In genomic region chr19:55258476-55258827, GRCh38 we compare ENCODE assay signal across 8 cellular contexts. TPM values are rescaled to one million over a fixed set of nuclear protein-coding genes. Genes with fewer than 3 reads are reported as not detected.
A peak's percentile ranks its signal among the peaks of the same experiment; 100 is the strongest.
DNase-seq lines count a peak whose midpoint lies in the region; ATAC-seq and TF ChIP-seq lines count a peak whose summit lies in the region.

No MANE protein-coding gene starts in this region.

- CTCF ChIA-PET in GM10248 (lab: Yijun Ruan, JAX) = interaction anchor here (1.1 to 1.7 kb wide), 2 partner anchors 23 to 245 kb away, joined by 3 to 5 read pairs; no protein-coding TSS in a partner anchor
- CTCF ChIA-PET in Panc1 (lab: Charles Lee) = interaction anchor here (0.5 kb wide), 1 partner anchor 77 kb away, joined by 13 read pairs; no protein-coding TSS in a partner anchor

- H3K27me3 ChIP-seq in Panc1 (ENCODE audit: control insufficient read depth, insufficient read depth, low read length) (no peaks in the 10 kb centered on the region), breast epithelium (no peaks in the 10 kb centered on the region), liver (ENCODE audit: control insufficient read depth in 4 of 4, insufficient read depth in 4 of 4, low read length in 3 of 4) (no peaks in the 10 kb centered on the region)

- intact Hi-C loops in Panc1 (cut with micrococcal nuclease; ENCODE audit: unreplicated experiment) (no loop called here), breast epithelium (cut with DNase I; ENCODE audit: low total_unique reads) (no loop called here)

- peaks cover 5% of the 10 kb centered on the region; the same call in 1 of the 2 replicates for H3K36me3 ChIP-seq in Panc1 (ENCODE audit: control insufficient read depth, insufficient read depth, low read length)
- no peaks in the 10 kb centered on the region for H3K36me3 ChIP-seq in breast epithelium
- H3K36me3 ChIP-seq in liver (ENCODE audit: control insufficient read depth in 4 of 4, insufficient read depth in 3 of 4, low read depth in 1 of 4, low read length in 3 of 4) = peaks cover 0 to 3% (median 0%) of the 10 kb centered on the region in 4 donors

- peak overlapping the region; percentile 81 to 96 for H3K4me3 ChIP-seq in Panc1 (ENCODE audit: low read depth in 2 of 2, low read length in 2 of 2)
- peak overlapping the region; percentile 87 to 93 (median 91) for H3K4me3 ChIP-seq in breast epithelium
- peak overlapping the region; percentile 81 to 95 (median 91) for H3K4me3 ChIP-seq in liver (ENCODE audit: low read depth in 1 of 3, low read length in 3 of 3)

- TF ChIP-seq RAD21 in liver (IDR thresholded peaks at IDR 0.05) = no peak

- H3K9ac ChIP-seq in liver (ENCODE audit: low read depth in 1 of 2, low read length in 2 of 2) = peak overlapping the region; percentile 91 to 96

- peak; percentile 15 for ATAC-seq in HG02571 (IDR thresholded peaks at IDR 0.05; ENCODE audit: unreplicated experiment)
- ATAC-seq in Panc1 = peak; percentile 36
- ATAC-seq in stimulated activated naive CD8-positive, alpha-beta T cell treated with anti-CD3 and anti-CD28 coated beads, Interleukin-15, Interleukin-2, amounts not matched to agents 100 U/mL and 50 U/mL, for 24 hours = peak; percentile 3

- no TSS peak for BruUV-seq in Panc1 (replicated peaks; lab: Mats Ljungman, UMichigan)

- WGBS in liver = 1% methylated on average over 53 of the region's 53 CpGs

- no peaks in the 10 kb centered on the region for H3K9me3 ChIP-seq in Panc1 (ENCODE audit: control insufficient read depth, insufficient read depth, low read depth, low read length)
- H3K9me3 ChIP-seq in breast epithelium = no peaks in the 10 kb centered on the region
- H3K9me3 ChIP-seq in liver (ENCODE audit: control insufficient read depth in 4 of 4, low read length in 3 of 4) = no peaks in the 10 kb centered on the region

- no peak for TF ChIP-seq POLR2A in breast epithelium (IDR thresholded peaks at IDR 0.05)

- TF ChIP-seq CTCF in GM10248 (IDR thresholded peaks at IDR 0.05; ENCODE audit: control extremely low read depth, extremely low read depth, low read depth, missing control alignments) = no peak
- TF ChIP-seq CTCF in Panc1 (IDR thresholded peaks at IDR 0.05) = no peak
- TF ChIP-seq CTCF in breast epithelium (IDR thresholded peaks at IDR 0.05) = no peak
- TF ChIP-seq CTCF in liver (IDR thresholded peaks at IDR 0.05; ENCODE audit: low read depth, low read length, missing input control) = no peak

- H3K4me1 ChIP-seq in Panc1 (ENCODE audit: control insufficient read depth, insufficient read depth, low read length) = peaks cover 41% of the 10 kb centered on the region
- H3K4me1 ChIP-seq in breast epithelium = peaks cover 6 to 9% of the 10 kb centered on the region in 2 donors
- peaks cover 2 to 48% (median 33%) of the 10 kb centered on the region in 4 donors for H3K4me1 ChIP-seq in liver (ENCODE audit: control insufficient read depth in 4 of 4, insufficient read depth in 4 of 4, low read length in 3 of 4)

- H3K27ac ChIP-seq in Panc1 (ENCODE audit: low read length) (peak overlapping the region; percentile 84), breast epithelium (peak overlapping the region; percentile 83 to 93), liver (ENCODE audit: low read depth in 1 of 2, low read length in 2 of 2) (peak overlapping the region; percentile 71 to 95)

- in situ Hi-C loops in Panc1 (cut with HindIII; ENCODE audit: low pct_unique_long_range_greater_than_20kb, low sequenced_read_pairs) = no loop called here

- POLR2A ChIA-PET in GM10248 (lab: Yijun Ruan, JAX) (interaction anchor here (2.1 kb wide), 1 partner anchor 18 kb away, joined by 7 read pairs; no protein-coding TSS in a partner anchor), Panc1 (lab: Charles Lee) (interaction anchor here (0.9 kb wide), 2 partner anchors 21 to 81 kb away, joined by 4 to 7 read pairs; partner anchors contain the start of gene HSPBP1)

- DNase-seq in GM10248 (ENCODE audit: extremely low spot score) (peak; percentile 68), Panc1 (ENCODE audit: low read depth, low spot score) (no peak), breast epithelium (ENCODE audit: low spot score in 2 of 2) (peak in 1 of 2 donors; percentile 30), glomerular visceral epithelial cell (ENCODE audit: extremely low spot score) (no peak), SK-N-DZ (ENCODE audit: low spot score) (no peak)
- DNase-seq in stimulated activated naive CD8-positive, alpha-beta T cell treated with anti-CD3 and anti-CD28 coated beads, Interleukin-15, Interleukin-2, amounts not matched to agents 100 U/mL and 50 U/mL, for 24 hours = peak; percentile 66

TF ChIP-seq in liver, 16 proteins besides CTCF, POLR2A, EP300 and RAD21:
- no peak for TF ChIP-seq RXRA (IDR thresholded peaks at IDR 0.05)
- TF ChIP-seq REST (IDR thresholded peaks at IDR 0.05) = no peak
- TF ChIP-seq JUND (IDR thresholded peaks at IDR 0.05) = no peak
- no peak for TF ChIP-seq FOXA1 (IDR thresholded peaks at IDR 0.05)

RNA-seq across cellular contexts. Expression of gene PPP6R1, which starts 0.4 kb away (rescaled TPM):
- total RNA-seq in Panc1 (2021; ENCODE audit: unreplicated experiment) (172 TPM), breast epithelium (10 to 100 TPM; 23.8 to 31.5 (median 28.2) TPM), liver (10 to 100 TPM; 24.6 to 40.1 TPM)
- 174 TPM for polyA plus RNA-seq in Panc1 (2012; ENCODE audit: insufficient read length)
- 10 to 100 TPM in 1 of 2 donors, 1 to 10 TPM in 1; 5.5 to 20.4 TPM for polyA plus RNA-seq in liver
- polyA plus RNA-seq in SK-N-DZ (2014; cell fraction: cytosol; rRNA removed) = 13.9 and 15.3 TPM in 2 replicates
- 22.0 and 32.5 TPM in 2 replicates for polyA plus RNA-seq in SK-N-DZ (2014; cell fraction: nucleus; rRNA removed)

RNA-seq across cellular contexts. Expression of gene HSPBP1, which starts 21.5 kb away (rescaled TPM):
- total RNA-seq in Panc1 (2021; ENCODE audit: unreplicated experiment) (84.2 TPM), breast epithelium (10 to 100 TPM; 13.3 to 36.1 (median 32.6) TPM), liver (10 to 100 TPM in 1 of 2 donors, 1 to 10 TPM in 1; 9.4 to 11.6 TPM)
- 155 TPM for polyA plus RNA-seq in Panc1 (2012; ENCODE audit: insufficient read length)
- 10 to 100 TPM; 15.3 to 31.6 TPM for polyA plus RNA-seq in liver
- polyA plus RNA-seq in SK-N-DZ (2014; cell fraction: cytosol; rRNA removed) = 55.8 and 70.4 TPM in 2 replicates
- 22.3 and 37.8 TPM in 2 replicates for polyA plus RNA-seq in SK-N-DZ (2014; cell fraction: nucleus; rRNA removed)

RNA-seq across cellular contexts. Expression of gene BRSK1, which starts 25.3 kb away (rescaled TPM):
- total RNA-seq in Panc1 (2021; ENCODE audit: unreplicated experiment) = 7.9 TPM
- 17.0 TPM for polyA plus RNA-seq in Panc1 (2012; ENCODE audit: insufficient read length)
- 1 to 10 TPM in 2 of 3 donors, not detected in 1; 2.5 to 4.6 TPM for total RNA-seq in breast epithelium
- under 1 TPM; 0.42 to 0.65 TPM for total RNA-seq in liver
- polyA plus RNA-seq in liver = under 1 TPM in 1 of 2 donors, not detected in 1; 0.10 TPM
- polyA plus RNA-seq in SK-N-DZ (2014; cell fraction: cytosol; rRNA removed) = 13.6 and 15.5 TPM in 2 replicates
- 42.4 and 45.2 TPM in 2 replicates for polyA plus RNA-seq in SK-N-DZ (2014; cell fraction: nucleus; rRNA removed)

RNA-seq across cellular contexts. Expression of gene TMEM86B, which starts 29.9 kb away (rescaled TPM):
- total RNA-seq in Panc1 (2021; ENCODE audit: unreplicated experiment) (14.2 TPM), breast epithelium (1 to 10 TPM in 2 of 3 donors, under 1 TPM in 1; 0.80 to 3.6 (median 1.6) TPM), liver (10 to 100 TPM in 1 of 2 donors, 1 to 10 TPM in 1; 4.8 to 13.7 TPM)
- polyA plus RNA-seq in Panc1 (2012; ENCODE audit: insufficient read length) = 12.2 TPM
- 10 to 100 TPM; 19.4 to 20.1 TPM for polyA plus RNA-seq in liver
- 0.29 and 0.75 TPM in 2 replicates for polyA plus RNA-seq in SK-N-DZ (2014; cell fraction: cytosol; rRNA removed)
- 6.8 and 8.0 TPM in 2 replicates for polyA plus RNA-seq in SK-N-DZ (2014; cell fraction: nucleus; rRNA removed)

RNA-seq across cellular contexts. Expression of gene PTPRH, which starts 49.2 kb away (rescaled TPM):
- 42.8 TPM for total RNA-seq in Panc1 (2021; ENCODE audit: unreplicated experiment)
- 45.2 TPM for polyA plus RNA-seq in Panc1 (2012; ENCODE audit: insufficient read length)
- 10 to 100 TPM in 1 of 3 donors, 1 to 10 TPM in 1, under 1 TPM in 1; 0.73 to 10.2 (median 2.1) TPM for total RNA-seq in breast epithelium
- 10 to 100 TPM in 1 of 2 donors, 1 to 10 TPM in 1; 3.1 to 18.5 TPM for total RNA-seq in liver
- 10 to 100 TPM in 1 of 2 donors, 1 to 10 TPM in 1; 4.3 to 20.4 TPM for polyA plus RNA-seq in liver
- 0.36 and 1.2 TPM in 2 replicates for polyA plus RNA-seq in SK-N-DZ (2014; cell fraction: cytosol; rRNA removed)
- polyA plus RNA-seq in SK-N-DZ (2014; cell fraction: nucleus; rRNA removed) = 0.44 and 1.6 TPM in 2 replicates

Comparison
In these comparisons a context has a peak if more than half of its experiments do, and no peak if none do; other contexts are left out.
1. DNase-seq: peak in GM10248 (single experiment) and stimulated activated naive CD8-positive, alpha-beta T cell treated with anti-CD3 and anti-CD28 coated beads, Interleukin-15, Interleukin-2, amounts not matched to agents 100 U/mL and 50 U/mL, for 24 hours (single experiment); none in Panc1 (single experiment), glomerular visceral epithelial cell (single experiment) and SK-N-DZ (single experiment).
2. Peak in every context shown above with its lines, with median percentiles within 50 percentile points of each other: ATAC-seq, H3K27ac ChIP-seq and H3K4me3 ChIP-seq.